Comparison of ENCODE assay signal across 8 cellular contexts in the genomic region with DNA sequence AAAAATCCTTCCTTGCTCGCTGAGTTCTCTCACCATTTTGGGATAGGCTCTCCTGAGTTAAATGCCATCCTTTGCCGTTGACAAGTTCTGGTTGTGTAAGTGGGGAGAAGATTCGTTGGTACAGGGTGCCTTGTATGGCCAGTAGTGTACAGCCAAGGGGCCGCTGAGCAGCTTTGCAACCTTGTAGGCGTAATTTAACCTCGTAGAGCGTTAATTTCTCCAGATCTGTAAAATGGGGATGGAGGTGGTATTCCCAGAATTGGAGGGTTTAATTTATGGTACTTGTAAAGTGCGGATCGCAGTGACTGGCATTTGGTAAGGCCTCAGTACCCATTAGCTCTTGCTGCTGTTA. TPM values are rescaled to one million over a fixed set of nuclear protein-coding genes. Genes with fewer than 3 reads are reported as not detected.
A peak's percentile ranks its signal among the peaks of the same experiment; 100 is the strongest.
DNase-seq lines count a peak whose midpoint lies in the region; ATAC-seq lines count a peak whose summit lies in the region.

No MANE protein-coding gene starts in this region.

- intact Hi-C loops in activated CD4-positive, alpha-beta T cell treated with anti-CD3 and anti-CD28 coated beads for 36 hours (cut with DNase I, micrococcal nuclease), result loop anchor here (1.0 to 5.0 kb wide), 5 partner anchors 54 to 1035 kb away; partner anchors contain the start of gene ABCA5 (in 1 of the 2)

- H3K27me3 ChIP-seq in stomach smooth muscle (ENCODE audit: control insufficient read depth in 1 of 2, insufficient read depth in 2 of 2, low read length in 2 of 2), result peaks cover 50 to 58% of the 10 kb centered on the region in 2 donors

- H3K27me3 Mint-ChIP-seq in activated CD4-positive, alpha-beta T cell treated with anti-CD3 and anti-CD28 coated beads for 36 hours, result no peaks in the 10 kb centered on the region
- H3K27me3 Mint-ChIP-seq in T-helper 17 cell, result no peaks in the 10 kb centered on the region

- DNase-seq in activated CD4-positive, alpha-beta T cell treated with anti-CD3 and anti-CD28 coated beads for 36 hours, result no peak
- DNase-seq in activated CD4-positive, alpha-beta T cell treated with anti-CD3 and anti-CD28 coated beads for 48 hours, result no peak
- DNase-seq in T-helper 17 cell, result no peak
- no peak for DNase-seq in NCI-H345 treated with DMSO at 0.1 percent for 48 hours (lab: John Stamatoyannopoulos, UW; ENCODE audit: unreplicated experiment)
- DNase-seq in COLO829 (ENCODE audit: low spot score), result no peak
- no peak for DNase-seq in ACHN

- CTCF ChIA-PET in activated CD4-positive, alpha-beta T cell treated with anti-CD3 and anti-CD28 coated beads for 36 hours (lab: Charles Lee), result interaction anchor here (0.6 to 1.6 kb wide), 8 partner anchors 14 to 211 kb away, joined by 3 to 16 read pairs (median 4); no protein-coding TSS in a partner anchor

- peaks cover 69% of the 10 kb centered on the region for H3K4me1 Mint-ChIP-seq in activated CD4-positive, alpha-beta T cell treated with anti-CD3 and anti-CD28 coated beads for 36 hours
- peaks cover 56% of the 10 kb centered on the region for H3K4me1 Mint-ChIP-seq in T-helper 17 cell

- in situ Hi-C loops in ACHN (cut with HindIII; ENCODE audit: low pct_ligation_motif_present, low pct_unique_long_range_greater_than_20kb, low sequenced_read_pairs), result no loop called here

- H3K27ac Mint-ChIP-seq in activated CD4-positive, alpha-beta T cell treated with anti-CD3 and anti-CD28 coated beads for 36 hours, result peak overlapping the region; percentile 61
- peak overlapping the region; percentile 89 for H3K27ac Mint-ChIP-seq in T-helper 17 cell

- ATAC-seq in activated CD4-positive, alpha-beta T cell treated with anti-CD3 and anti-CD28 coated beads for 36 hours, result no peak
- no peak for ATAC-seq in T-helper 17 cell

- no peaks in the 10 kb centered on the region for H3K9me3 Mint-ChIP-seq in activated CD4-positive, alpha-beta T cell treated with anti-CD3 and anti-CD28 coated beads for 36 hours (ENCODE audit: low read depth)

- peaks cover 4% of the 10 kb centered on the region for H3K36me3 Mint-ChIP-seq in activated CD4-positive, alpha-beta T cell treated with anti-CD3 and anti-CD28 coated beads for 36 hours (ENCODE audit: low read depth)
- H3K36me3 Mint-ChIP-seq in T-helper 17 cell (ENCODE audit: low read depth), result no peaks in the 10 kb centered on the region

- peak overlapping the region; percentile 77 for H3K4me3 Mint-ChIP-seq in activated CD4-positive, alpha-beta T cell treated with anti-CD3 and anti-CD28 coated beads for 36 hours
- H3K4me3 Mint-ChIP-seq in T-helper 17 cell, result peak overlapping the region; percentile 98

- H3K27ac ChIP-seq in stomach smooth muscle (ENCODE audit: low read length), result no peak overlapping the region

- no peaks in the 10 kb centered on the region for H3K9me3 ChIP-seq in T-helper 17 cell (ENCODE audit: control insufficient read depth, low read length, poor library complexity, severe bottlenecking)
- H3K9me3 ChIP-seq in iPS-18c (ENCODE audit: control insufficient read depth, insufficient read depth, low read length), result no peaks in the 10 kb centered on the region
- H3K9me3 ChIP-seq in stomach smooth muscle (ENCODE audit: control insufficient read depth in 2 of 2, low read length in 2 of 2), result no peaks in the 10 kb centered on the region

- peaks cover 21% of the 10 kb centered on the region for H3K4me1 ChIP-seq in stomach smooth muscle (ENCODE audit: control insufficient read depth, insufficient read depth, low read length)

- no peaks in the 10 kb centered on the region for H3K36me3 ChIP-seq in stomach smooth muscle (ENCODE audit: control insufficient read depth in 2 of 2, insufficient read depth in 2 of 2, low read length in 2 of 2)

- H3K4me3 ChIP-seq in iPS-18c (ENCODE audit: insufficient read depth, low read depth, low read length) (peak overlapping the region; percentile 81), stomach smooth muscle (ENCODE audit: low read length in 2 of 2) (peak overlapping the region; percentile 55 to 76)

- POLR2A ChIA-PET in activated CD4-positive, alpha-beta T cell treated with anti-CD3 and anti-CD28 coated beads for 36 hours (lab: Charles Lee), result interaction anchor here (1.0 to 2.5 kb wide), 5 partner anchors 45 to 168 kb away, joined by 3 to 9 read pairs (median 3); partner anchors contain the start of gene AMZ2

- H3K9ac ChIP-seq in stomach smooth muscle (ENCODE audit: low read length in 2 of 2), result no peak overlapping the region

RNA-seq across cellular contexts. Expression of gene ARSG, which starts 1.4 kb away (rescaled TPM):
- 10 to 100 TPM in 1 of 2 experiments, 1 to 10 TPM in 1; 7.8 to 10.9 TPM for total RNA-seq in activated CD4-positive, alpha-beta T cell treated with anti-CD3 and anti-CD28 coated beads for 36 hours
- total RNA-seq in T-helper 17 cell, result 10 to 100 TPM; 17.2 to 22.4 TPM

RNA-seq across cellular contexts. Expression of gene SLC16A6, which starts 1.7 kb away (rescaled TPM):
- total RNA-seq in activated CD4-positive, alpha-beta T cell treated with anti-CD3 and anti-CD28 coated beads for 36 hours, result 1 to 10 TPM; 2.9 to 3.2 TPM
- 1 to 10 TPM; 6.4 to 9.8 TPM for total RNA-seq in T-helper 17 cell

RNA-seq across cellular contexts. Expression of gene AMZ2, which starts 44.8 kb away (rescaled TPM):
- 100 to 1,000 TPM; 119 to 150 TPM for total RNA-seq in activated CD4-positive, alpha-beta T cell treated with anti-CD3 and anti-CD28 coated beads for 36 hours
- total RNA-seq in T-helper 17 cell, result 10 to 100 TPM; 57.7 to 58.5 TPM
